ENCODE assay signal across 13 cellular contexts in the genomic region with DNA sequence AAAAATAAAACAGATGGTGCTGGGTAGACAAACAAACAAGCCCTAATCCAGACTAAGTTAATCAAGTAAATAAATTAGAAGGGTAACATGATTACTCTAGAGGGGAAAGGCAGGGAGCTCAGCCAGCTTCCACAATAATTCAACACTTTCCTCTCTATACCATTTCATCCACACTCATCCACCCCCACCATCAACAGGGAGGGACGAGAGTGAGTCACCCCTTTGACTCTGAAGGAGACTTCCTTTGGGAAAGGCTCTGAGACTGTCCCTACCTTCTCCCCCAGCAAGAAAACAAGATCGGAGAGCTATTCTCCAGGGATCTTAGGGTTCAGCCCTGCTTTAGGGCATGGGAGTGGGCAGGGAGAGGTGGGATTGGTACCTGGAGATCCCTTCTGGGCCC. TPM values are rescaled to one million over a fixed set of nuclear protein-coding genes. Genes with fewer than 3 reads are reported as not detected.
A peak's percentile ranks its signal among the peaks of the same experiment; 100 is the strongest.
DNase-seq lines count a peak whose midpoint lies in the region; ATAC-seq, FAIRE-seq and TF ChIP-seq lines count a peak whose summit lies in the region.
"Had no signal": no experiment of that assay in that cellular context is flagged by ENCODE, and none has a peak within 500 bp of the region (broad histone marks: within the 10 kb centered on the region; RNA-seq: fewer than 3 reads in every experiment).

No MANE protein-coding gene starts in this region.

- H3K4me3 ChIP-seq in mammary epithelial cell (replicated peaks in 1 of 3; ENCODE audit: insufficient read depth in 1 of 3, low read depth in 2 of 3, low read length in 3 of 3) (no peak overlapping the region), keratinocyte (ENCODE audit: control insufficient read depth in 2 of 3, extremely low read depth in 1 of 3, insufficient read depth in 2 of 3, low read depth in 1 of 3, low read length in 3 of 3) (no peak overlapping the region), ovary (no peak overlapping the region)
- H3K4me3 ChIP-seq: spleen, stomach had no signal

- H3K27me3 ChIP-seq in mammary epithelial cell (ENCODE audit: insufficient read depth, low read length) = no peaks in the 10 kb centered on the region
- H3K27me3 ChIP-seq in keratinocyte (ENCODE audit: control insufficient read depth, extremely low read depth, insufficient read depth, low read length) = no peaks in the 10 kb centered on the region
- H3K27me3 ChIP-seq in ovary = no peaks in the 10 kb centered on the region
- H3K27me3 ChIP-seq: spleen, stomach had no signal

- no peaks in the 10 kb centered on the region for H3K9me1 ChIP-seq in keratinocyte (ENCODE audit: control insufficient read depth, extremely low read depth, insufficient read depth, low read length)

- no peak for TF ChIP-seq CTCF in mammary epithelial cell (conservative IDR thresholded peaks at IDR 0.05 in 1 of 2, IDR thresholded peaks at IDR 0.05 in 1 of 2; ENCODE audit: extremely low read depth in 1 of 2, insufficient read depth in 1 of 2, low read depth in 1 of 2, low read length in 2 of 2)
- TF ChIP-seq CTCF in keratinocyte (optimal IDR thresholded peaks at IDR 0.05 in 1 of 3, IDR thresholded peaks at IDR 0.05 in 1 of 3, conservative IDR thresholded peaks at IDR 0.05 in 1 of 3; ENCODE audit: extremely low read depth in 1 of 3, insufficient read depth in 2 of 3, low read length in 3 of 3) = no peak
- no peak for TF ChIP-seq CTCF in ovary (IDR thresholded peaks at IDR 0.05)

- no peak overlapping the region for H3K9ac ChIP-seq in mammary epithelial cell (ENCODE audit: insufficient read depth, low read length)
- H3K9ac ChIP-seq in keratinocyte (ENCODE audit: control insufficient read depth, extremely low read depth, insufficient read depth, low read length) = no peak overlapping the region

- H3K9me3 ChIP-seq in mammary epithelial cell (replicated peaks; ENCODE audit: insufficient read depth, low read length) (no peaks in the 10 kb centered on the region), keratinocyte (ENCODE audit: control insufficient read depth, low read depth, low read length) (no peaks in the 10 kb centered on the region), ovary (no peaks in the 10 kb centered on the region)
- H3K9me3 ChIP-seq: spleen, stomach had no signal

- intact Hi-C loops in mammary epithelial cell (cut with micrococcal nuclease) (no loop called here), ovary (cut with DNase I) (no loop called here)

- in situ Hi-C loops in mammary epithelial cell (cut with MboI; ENCODE audit: low sequenced_read_pairs in 2 of 2) = no loop called here

- BruUV-seq in mammary epithelial cell (replicated peaks; lab: Mats Ljungman, UMichigan) = no TSS peak

- peak overlapping the region; percentile 49 for H2AFZ ChIP-seq in mammary epithelial cell (ENCODE audit: low read depth, low read length)
- no peak overlapping the region for H2AFZ ChIP-seq in keratinocyte (ENCODE audit: control insufficient read depth, low read length)

- CTCF ChIA-PET in mammary epithelial cell (lab: Charles Lee; ENCODE audit: low non-redundant PET) = interaction anchor here (0.5 kb wide), 1 partner anchor 16 kb away, joined by 3 read pairs; no protein-coding TSS in a partner anchor

- no peak for ATAC-seq in GM18858 (IDR thresholded peaks at IDR 0.05; ENCODE audit: unreplicated experiment)

- dilution Hi-C loops in mammary epithelial cell (cut with HindIII; ENCODE audit: low sequenced_read_pairs) = no loop called here
- dilution Hi-C loops in keratinocyte (cut with MboI; ENCODE audit: extremely low pct_ligation_motif_present, low sequenced_read_pairs) = no loop called here

- H4K20me1 ChIP-seq in mammary epithelial cell (ENCODE audit: insufficient read depth, low read length) (no peaks in the 10 kb centered on the region), keratinocyte (ENCODE audit: control insufficient read depth, extremely low read depth, insufficient read depth, low read length) (no peaks in the 10 kb centered on the region)

- WGBS in mammary epithelial cell (ENCODE audit: low coverage, missing lambda C conversion rate) = 41% methylated on average over 2 of the region's 2 CpGs
- 81 to 88% (median 82%) methylated on average over 2 of the region's 2 CpGs for WGBS in ovary, 3 donors

- TF ChIP-seq POLR2A in ovary (IDR thresholded peaks at IDR 0.05) = no peak

- H3K4me1 ChIP-seq in mammary epithelial cell (ENCODE audit: insufficient read depth, low read length) (peaks cover 13% of the 10 kb centered on the region), keratinocyte (ENCODE audit: control insufficient read depth, extremely low read depth, insufficient read depth, low read length) (peaks cover 12% of the 10 kb centered on the region), ovary (ENCODE audit: insufficient read depth) (no peaks in the 10 kb centered on the region)
- H3K4me1 ChIP-seq: spleen, stomach had no signal

- peak overlapping the region; percentile 3 for H3K4me2 ChIP-seq in mammary epithelial cell (ENCODE audit: insufficient read depth, low read depth, low read length)
- H3K4me2 ChIP-seq in keratinocyte (ENCODE audit: control insufficient read depth, extremely low read depth, insufficient read depth, low read depth, low read length) = no peak overlapping the region

- H3K36me3 ChIP-seq in mammary epithelial cell (ENCODE audit: insufficient read depth, low read length) = peaks cover 15% of the 10 kb centered on the region
- H3K36me3 ChIP-seq in keratinocyte (ENCODE audit: control insufficient read depth in 2 of 2, extremely low read depth in 1 of 2, insufficient read depth in 2 of 2, low read length in 2 of 2) = peaks cover 21 to 23% of the 10 kb centered on the region in 2 experiments
- H3K36me3 ChIP-seq in ovary = no peaks in the 10 kb centered on the region

- TF ChIP-seq EP300 in ovary (IDR thresholded peaks at IDR 0.05) = no peak

- peak; percentile 84 for FAIRE-seq in keratinocyte (lab: Jason Lieb, UNC)
- FAIRE-seq: kidney had no signal

- no peak overlapping the region for H3K27ac ChIP-seq in mammary epithelial cell (ENCODE audit: insufficient read depth, low read depth, low read length)
- no peak overlapping the region for H3K27ac ChIP-seq in keratinocyte (ENCODE audit: control insufficient read depth, insufficient read depth, low read length)
- no peak overlapping the region for H3K27ac ChIP-seq in ovary
- H3K27ac ChIP-seq: spleen, stomach had no signal

- DNase-seq in AG20443 (ENCODE audit: low spot score) (peak; percentile 79), NCI-H226 (peak; percentile 36), mammary epithelial cell (peak; percentile 52), keratinocyte (ENCODE audit: low read depth, low spot score) (no peak), ovary (no peak), NCI-H2171 treated with DMSO at 0.1 percent for 48 hours (lab: John Stamatoyannopoulos, UW) (no peak), MV-4-11 (lab: John Stamatoyannopoulos, UW) (no peak)
- DNase-seq: H9, kidney, NCI-H2107, spleen, stomach had no signal

- H3K79me2 ChIP-seq in mammary epithelial cell (ENCODE audit: insufficient read depth, low read length) = no peaks in the 10 kb centered on the region
- H3K79me2 ChIP-seq in keratinocyte (ENCODE audit: control insufficient read depth, insufficient read depth, low read length) = no peaks in the 10 kb centered on the region

RNA-seq across cellular contexts. Expression of gene TRIM66, which starts 33.1 kb away (rescaled TPM):
- total RNA-seq in mammary epithelial cell = 10 to 100 TPM in 1 of 2 donors, 1 to 10 TPM in 1; 7.0 to 17.5 TPM
- polyA plus RNA-seq in mammary epithelial cell = 2.2 TPM
- 8.9 TPM for polyA minus RNA-seq in mammary epithelial cell
- polyA plus RNA-seq in keratinocyte = 3.4 to 5.4 TPM (median 5.1 TPM) in 3 replicates
- polyA plus RNA-seq in keratinocyte (2011; ENCODE audit: low read depth) = 9.0 TPM
- polyA plus RNA-seq in keratinocyte (2011; cell fraction: cytosol; rRNA removed) = 1.2 and 2.6 TPM in 2 replicates
- 23.5 and 30.4 TPM in 2 replicates for polyA plus RNA-seq in keratinocyte (2011; cell fraction: nucleus; rRNA removed)
- 2.4 and 4.1 TPM in 2 replicates for polyA plus RNA-seq in keratinocyte (2012; ENCODE audit: low replicate concordance)
- polyA minus RNA-seq in keratinocyte = 5.9 to 16.1 TPM (median 8.5 TPM) in 3 replicates
- polyA minus RNA-seq in keratinocyte (2011; cell fraction: cytosol; rRNA and poly(A)+ RNA removed) = 2.5 TPM
- polyA minus RNA-seq in keratinocyte (2011; cell fraction: nucleus; rRNA and poly(A)+ RNA removed) = 15.6 and 30.3 TPM in 2 replicates
- 10 to 100 TPM in 1 of 7 donors, 1 to 10 TPM in 6; 2.3 to 15.4 (median 4.9) TPM for total RNA-seq in ovary
- 1 to 10 TPM; 2.6 to 6.7 TPM for polyA plus RNA-seq in ovary

RNA-seq across cellular contexts. Expression of gene RPL27A, which starts 33.2 kb away (rescaled TPM):
- total RNA-seq in mammary epithelial cell (100 to 1,000 TPM; 473 to 864 TPM), ovary (1,000 to 10,000 TPM in 6 of 7 donors, 100 to 1,000 TPM in 1; 986 to 2,251 (median 1,304) TPM)
- polyA plus RNA-seq in mammary epithelial cell (1,200 TPM), keratinocyte (1,089 to 1,483 TPM (median 1,450 TPM) in 3 replicates), ovary (1,000 to 10,000 TPM; 3,412 to 6,011 TPM)
- polyA minus RNA-seq in mammary epithelial cell (617 TPM), keratinocyte (257 to 398 TPM (median 392 TPM) in 3 replicates)
- 769 TPM for polyA plus RNA-seq in keratinocyte (2011; ENCODE audit: low read depth)
- polyA plus RNA-seq in keratinocyte (2011; cell fraction: cytosol; rRNA removed) = 863 and 1,235 TPM in 2 replicates
- polyA plus RNA-seq in keratinocyte (2011; cell fraction: nucleus; rRNA removed) = 267 and 297 TPM in 2 replicates
- 1,861 and 2,131 TPM in 2 replicates for polyA plus RNA-seq in keratinocyte (2012; ENCODE audit: low replicate concordance)
- polyA minus RNA-seq in keratinocyte (2011; cell fraction: cytosol; rRNA and poly(A)+ RNA removed) = 683 TPM
- polyA minus RNA-seq in keratinocyte (2011; cell fraction: nucleus; rRNA and poly(A)+ RNA removed) = 94.8 and 128 TPM in 2 replicates

RNA-seq across cellular contexts. Expression of gene STK33, which starts 55.3 kb away (rescaled TPM):
- total RNA-seq in mammary epithelial cell (under 1 TPM in 1 of 2 donors, not detected in 1; 0.17 TPM), ovary (10 to 100 TPM; 19.8 to 50.8 (median 26.3) TPM)
- polyA plus RNA-seq in mammary epithelial cell (0.29 TPM), keratinocyte (0.05 to 0.18 TPM (median 0.06 TPM) in 3 replicates), ovary (10 to 100 TPM; 11.9 to 15.1 TPM)
- polyA minus RNA-seq in mammary epithelial cell (not detected), keratinocyte (0.19 TPM in 1 of 3 replicates, not detected in the others)
- polyA plus RNA-seq in keratinocyte (2011; ENCODE audit: low read depth) = not detected
- 0.04 TPM in 1 of 2 replicates, not detected in the other for polyA plus RNA-seq in keratinocyte (2011; cell fraction: cytosol; rRNA removed)
- polyA plus RNA-seq in keratinocyte (2011; cell fraction: nucleus; rRNA removed) = 0.29 TPM in 2 replicates
- polyA plus RNA-seq in keratinocyte (2012; ENCODE audit: low replicate concordance) = 0.08 TPM in 1 of 2 replicates, not detected in the other
- polyA minus RNA-seq in keratinocyte (2011; cell fraction: cytosol; rRNA and poly(A)+ RNA removed) = not detected
- not detected in 2 replicates for polyA minus RNA-seq in keratinocyte (2011; cell fraction: nucleus; rRNA and poly(A)+ RNA removed)

Comparison
In these comparisons a context has a peak if more than half of its experiments do, and no peak if none do; other contexts are left out.
1. DNase-seq: peak in AG20443 (single experiment), NCI-H226 (single experiment) and mammary epithelial cell (single experiment); none in keratinocyte (single experiment), ovary (0 of 5), NCI-H2171 treated with DMSO at 0.1 percent for 48 hours (single experiment) and MV-4-11 (single experiment).